Comparison of ENCODE assay signal across 10 cellular contexts in genomic region chr9:120324996-120325642, GRCh38.
DNase-seq lines count a peak whose midpoint lies in the region; TF ChIP-seq lines count a peak whose summit lies in the region.
"Had no signal": no experiment of that assay in that cellular context is flagged by ENCODE, and none has a peak within 500 bp of the region (broad histone marks: within the 10 kb centered on the region; RNA-seq: fewer than 3 reads in every experiment).

No MANE protein-coding gene starts in this region.

- peaks cover 4% of the 10 kb centered on the region for H3K27me3 ChIP-seq in endodermal cell (ENCODE audit: control insufficient read depth, insufficient read depth, low read length, poor library complexity, severe bottlenecking)
- no peaks in the 10 kb centered on the region for H3K27me3 ChIP-seq in stomach

- intact Hi-C loops in posterior vena cava (cut with DNase I) (loop anchor here in 1 of 2 donors (10.0 kb wide), 1 partner anchor 60 kb away; no protein-coding TSS in a partner anchor), stomach (cut with DNase I; ENCODE audit: low total_unique reads) (no loop called here)

- H3K4me1 Mint-ChIP-seq in endodermal cell, result peaks cover 3% of the 10 kb centered on the region
- H3K4me1 Mint-ChIP-seq: T-helper 17 cell had no signal

- H3K4me3 Mint-ChIP-seq in endodermal cell, result no peak overlapping the region
- H3K4me3 Mint-ChIP-seq: activated T-cell treated with anti-CD3 and anti-CD28 coated beads, Interleukin-2, amount 50 U/mL, for 72 hours; T-helper 17 cell had no signal

- H3K27me3 Mint-ChIP-seq in endodermal cell (ENCODE audit: insufficient read depth), result peaks cover 36% of the 10 kb centered on the region
- H3K27me3 Mint-ChIP-seq: T-helper 17 cell had no signal

- no peak overlapping the region for H3K27ac Mint-ChIP-seq in endodermal cell
- H3K27ac Mint-ChIP-seq: activated T-cell treated with anti-CD3 and anti-CD28 coated beads, Interleukin-2, amount 50 U/mL, for 72 hours; T-helper 17 cell had no signal

- H3K36me3 Mint-ChIP-seq in endodermal cell (ENCODE audit: low read depth), result no peaks in the 10 kb centered on the region

- no peak for TF ChIP-seq POLR2A in stomach (IDR thresholded peaks at IDR 0.05)

- no peak for TF ChIP-seq EP300 in stomach (IDR thresholded peaks at IDR 0.05)

- no peaks in the 10 kb centered on the region for H3K9me3 Mint-ChIP-seq in endodermal cell
- H3K9me3 Mint-ChIP-seq: activated T-cell treated with anti-CD3 and anti-CD28 coated beads, Interleukin-2, amount 50 U/mL, for 72 hours had no signal

- TF ChIP-seq CTCF in GM20000 (IDR thresholded peaks at IDR 0.05; ENCODE audit: extremely low read depth, missing control alignments), result peak; percentile 38
- TF ChIP-seq CTCF in endodermal cell (conservative IDR thresholded peaks at IDR 0.05), result peak; percentile 80
- TF ChIP-seq CTCF in stomach (IDR thresholded peaks at IDR 0.05), result no peak

- H3K4me3 ChIP-seq in endodermal cell (ENCODE audit: low read length), result no peak overlapping the region
- H3K4me3 ChIP-seq in stomach, result no peak overlapping the region

- H3K36me3 ChIP-seq in endodermal cell (ENCODE audit: control insufficient read depth, insufficient read depth, low read length), result no peaks in the 10 kb centered on the region
- H3K36me3 ChIP-seq in stomach, result no peaks in the 10 kb centered on the region

- no peak overlapping the region for H3K27ac ChIP-seq in endodermal cell (ENCODE audit: low read depth, low read length)
- H3K27ac ChIP-seq in stomach, result no peak overlapping the region

- H3K9me3 ChIP-seq in endodermal cell (ENCODE audit: control insufficient read depth, low read length), result no peaks in the 10 kb centered on the region
- H3K9me3 ChIP-seq in stomach, result peaks cover 0 to 2% (median 0%) of the 10 kb centered on the region in 4 donors

- no peak overlapping the region for H3K9ac ChIP-seq in endodermal cell (ENCODE audit: extremely low read depth, low read length, poor library complexity, severe bottlenecking)

- peak; percentile 82 for DNase-seq in DMS153 treated with DMSO at 0.1 percent for 48 hours (lab: John Stamatoyannopoulos, UW; ENCODE audit: unreplicated experiment)
- no peak for DNase-seq in GM20000 (ENCODE audit: low spot score)
- peak; percentile 82 for DNase-seq in NCI-H2029 (lab: John Stamatoyannopoulos, UW)
- DNase-seq in endodermal cell, result peak; percentile 88
- no peak for DNase-seq in AG08395 (ENCODE audit: low spot score)
- no peak for DNase-seq in posterior vena cava (ENCODE audit: low spot score)
- DNase-seq in stomach, result no peak
- DNase-seq in NCI-H1930 (lab: John Stamatoyannopoulos, UW), result no peak
- DNase-seq: T-helper 17 cell had no signal

- H3K4me1 ChIP-seq in endodermal cell (ENCODE audit: control insufficient read depth, insufficient read depth, low read length), result no peaks in the 10 kb centered on the region
- no peaks in the 10 kb centered on the region for H3K4me1 ChIP-seq in stomach

- WGBS in endodermal cell (ENCODE audit: insufficient coverage in 1 of 2, insufficient read length in 1 of 2), 2 experiments, result 63 to 65% methylated on average over 4 to 5 of the region's 5 CpGs
- 47 to 59% (median 53%) methylated on average over 5 of the region's 5 CpGs for WGBS in stomach, 5 donors

Comparison
In these comparisons a context has a peak if more than half of its experiments do, and no peak if none do; other contexts are left out.
1. DNase-seq: peak in DMS153 treated with DMSO at 0.1 percent for 48 hours (single experiment), NCI-H2029 (single experiment) and endodermal cell (single experiment); none in GM20000 (single experiment), AG08395 (single experiment), posterior vena cava (single experiment), stomach (single experiment) and NCI-H1930 (0 of 2).
2. CTCF ChIP-seq: peak in GM20000 (single experiment) and endodermal cell (single experiment); none in stomach (0 of 7).